Comparison of ENCODE assay signal across 1 cellular context in the genomic region with DNA sequence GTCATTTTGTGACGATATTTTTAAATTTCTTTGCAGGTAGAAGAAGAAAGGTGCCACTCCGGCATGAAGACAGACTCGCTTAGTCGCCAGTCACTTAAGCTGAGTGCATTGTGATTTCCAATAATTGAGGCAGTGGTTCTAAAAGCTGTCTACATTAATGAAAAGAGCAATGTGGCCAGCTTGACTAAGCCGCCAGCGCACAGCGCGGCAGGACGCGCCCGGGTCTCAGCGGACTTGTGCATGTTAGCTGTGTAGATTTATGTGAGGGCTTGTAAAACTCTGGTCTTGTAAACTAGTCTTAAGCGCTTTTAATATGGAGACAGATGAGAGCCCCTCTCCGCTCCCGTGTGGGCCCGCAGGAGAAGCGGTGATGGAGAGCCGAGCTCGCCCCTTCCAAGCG.
A peak's percentile ranks its signal among the peaks of the same experiment; 100 is the strongest.
TF ChIP-seq lines count a peak whose summit lies in the region.

No MANE protein-coding gene starts in this region.

TF ChIP-seq in K562, 482 proteins besides CTCF, POLR2A, EP300 and RAD21 (continued from another document):
- TF ChIP-seq, protein P1, sequence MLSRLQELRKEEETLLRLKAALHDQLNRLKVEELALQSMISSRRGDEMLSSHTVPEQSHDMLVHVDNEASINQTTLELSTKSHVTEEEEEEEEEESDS (CRISPR knock-in tag; IDR thresholded peaks at IDR 0.05) = no peak
- TF ChIP-seq, protein P2, sequence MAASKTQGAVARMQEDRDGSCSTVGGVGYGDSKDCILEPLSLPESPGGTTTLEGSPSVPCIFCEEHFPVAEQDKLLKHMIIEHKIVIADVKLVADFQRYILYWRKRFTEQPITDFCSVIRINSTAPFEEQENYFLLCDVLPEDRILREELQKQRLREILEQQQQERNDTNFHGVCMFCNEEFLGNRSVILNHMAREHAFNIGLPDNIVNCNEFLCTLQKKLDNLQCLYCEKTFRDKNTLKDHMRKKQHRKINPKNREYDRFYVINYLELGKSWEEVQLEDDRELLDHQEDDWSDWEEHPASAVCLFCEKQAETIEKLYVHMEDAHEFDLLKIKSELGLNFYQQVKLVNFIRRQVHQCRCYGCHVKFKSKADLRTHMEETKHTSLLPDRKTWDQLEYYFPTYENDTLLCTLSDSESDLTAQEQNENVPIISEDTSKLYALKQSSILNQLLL (CRISPR knock-in tag; IDR thresholded peaks at IDR 0.05; ENCODE audit: borderline replicate concordance) = 0 out of 2 replicates have a peak, but pooled peaks have one; percentile 16
- TF ChIP-seq TRIM28 (IDR thresholded peaks at IDR 0.05) (no peak), DDX20 (tag; IDR thresholded peaks at IDR 0.05; ENCODE audit: low read depth) (no peak), FIP1L1 (IDR thresholded peaks at IDR 0.05; ENCODE audit: low read depth, low read length, poor library complexity, severe bottlenecking) (no peak), SRSF3 (IDR thresholded peaks at IDR 0.05; ENCODE audit: insufficient read depth, low read length) (0 out of 2 replicates have a peak, but pooled peaks have one; percentile 68), ETV1 (tag; conservative IDR thresholded peaks at IDR 0.05; ENCODE audit: low read depth) (no peak), WHSC1 (IDR thresholded peaks at IDR 0.05; ENCODE audit: low read length) (peak; percentile 81), RCOR1 (IDR thresholded peaks at IDR 0.05; ENCODE audit: borderline replicate concordance in 1 of 2, low read depth in 2 of 2, low read length in 2 of 2) (no peak), IFI16 (CRISPR knock-in tag; IDR thresholded peaks at IDR 0.05) (no peak), ZFPM2 (CRISPR knock-in tag; IDR thresholded peaks at IDR 0.05) (no peak), FOXK1 (CRISPR knock-in tag; IDR thresholded peaks at IDR 0.05; ENCODE audit: borderline replicate concordance) (no peak), MCM2 (IDR thresholded peaks at IDR 0.05; ENCODE audit: low read depth) (no peak), CBFA2T2 (conservative IDR thresholded peaks at IDR 0.05) (no peak), SIRT6 (IDR thresholded peaks at IDR 0.05; ENCODE audit: low read depth, low read length) (no peak), TAF1 (IDR thresholded peaks at IDR 0.05; ENCODE audit: control insufficient read depth, extremely low read depth, insufficient read depth, low read length, severe bottlenecking) (no peak), SP2 (IDR thresholded peaks at IDR 0.05; ENCODE audit: extremely low read depth, low read depth, low read length, poor library complexity, severe bottlenecking) (peak; percentile 6), ZNF644 (tag; IDR thresholded peaks at IDR 0.05; ENCODE audit: low read depth) (no peak), ZNF431 (CRISPR knock-in tag; IDR thresholded peaks at IDR 0.05) (no peak), ZNF764 (CRISPR knock-in tag; IDR thresholded peaks at IDR 0.05; ENCODE audit: low read depth) (no peak; the same call in 1 of the 2 replicates), HCFC1 (IDR thresholded peaks at IDR 0.05; ENCODE audit: low read depth, low read length) (0 out of 2 replicates have a peak, but pooled peaks have one; percentile 6), CXXC5 (CRISPR knock-in tag; IDR thresholded peaks at IDR 0.05) (no peak), HNRNPL (IDR thresholded peaks at IDR 0.05; ENCODE audit: low read depth, low read length) (no peak), JUN (IDR thresholded peaks at IDR 0.05; ENCODE audit: borderline replicate concordance, low read depth, low read length) (peak; percentile 13; the same call in 1 of the 2 replicates), JUN (CRISPR knock-in tag; IDR thresholded peaks at IDR 0.05; ENCODE audit: borderline replicate concordance) (no peak)
- TF ChIP-seq, protein P3, sequence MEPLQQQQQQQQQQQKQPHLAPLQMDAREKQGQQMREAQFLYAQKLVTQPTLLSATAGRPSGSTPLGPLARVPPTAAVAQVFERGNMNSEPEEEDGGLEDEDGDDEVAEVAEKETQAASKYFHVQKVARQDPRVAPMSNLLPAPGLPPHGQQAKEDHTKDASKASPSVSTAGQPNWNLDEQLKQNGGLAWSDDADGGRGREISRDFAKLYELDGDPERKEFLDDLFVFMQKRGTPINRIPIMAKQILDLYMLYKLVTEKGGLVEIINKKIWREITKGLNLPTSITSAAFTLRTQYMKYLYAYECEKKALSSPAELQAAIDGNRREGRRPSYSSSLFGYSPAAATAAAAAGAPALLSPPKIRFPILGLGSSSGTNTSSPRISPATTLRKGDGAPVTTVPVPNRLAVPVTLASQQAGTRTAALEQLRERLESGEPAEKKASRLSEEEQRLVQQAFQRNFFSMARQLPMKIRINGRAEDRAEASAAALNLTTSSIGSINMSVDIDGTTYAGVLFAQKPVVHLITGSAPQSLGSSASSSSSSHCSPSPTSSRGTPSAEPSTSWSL (CRISPR knock-in tag; IDR thresholded peaks at IDR 0.05; ENCODE audit: borderline replicate concordance) = no peak
- TF ChIP-seq, protein P4, sequence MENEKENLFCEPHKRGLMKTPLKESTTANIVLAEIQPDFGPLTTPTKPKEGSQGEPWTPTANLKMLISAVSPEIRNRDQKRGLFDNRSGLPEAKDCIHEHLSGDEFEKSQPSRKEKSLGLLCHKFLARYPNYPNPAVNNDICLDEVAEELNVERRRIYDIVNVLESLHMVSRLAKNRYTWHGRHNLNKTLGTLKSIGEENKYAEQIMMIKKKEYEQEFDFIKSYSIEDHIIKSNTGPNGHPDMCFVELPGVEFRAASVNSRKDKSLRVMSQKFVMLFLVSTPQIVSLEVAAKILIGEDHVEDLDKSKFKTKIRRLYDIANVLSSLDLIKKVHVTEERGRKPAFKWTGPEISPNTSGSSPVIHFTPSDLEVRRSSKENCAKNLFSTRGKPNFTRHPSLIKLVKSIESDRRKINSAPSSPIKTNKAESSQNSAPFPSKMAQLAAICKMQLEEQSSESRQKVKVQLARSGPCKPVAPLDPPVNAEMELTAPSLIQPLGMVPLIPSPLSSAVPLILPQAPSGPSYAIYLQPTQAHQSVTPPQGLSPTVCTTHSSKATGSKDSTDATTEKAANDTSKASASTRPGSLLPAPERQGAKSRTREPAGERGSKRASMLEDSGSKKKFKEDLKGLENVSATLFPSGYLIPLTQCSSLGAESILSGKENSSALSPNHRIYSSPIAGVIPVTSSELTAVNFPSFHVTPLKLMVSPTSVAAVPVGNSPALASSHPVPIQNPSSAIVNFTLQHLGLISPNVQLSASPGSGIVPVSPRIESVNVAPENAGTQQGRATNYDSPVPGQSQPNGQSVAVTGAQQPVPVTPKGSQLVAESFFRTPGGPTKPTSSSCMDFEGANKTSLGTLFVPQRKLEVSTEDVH (IDR thresholded peaks at IDR 0.05; ENCODE audit: low read depth, partially characterized antibody) = no peak
- TF ChIP-seq, protein P5, sequence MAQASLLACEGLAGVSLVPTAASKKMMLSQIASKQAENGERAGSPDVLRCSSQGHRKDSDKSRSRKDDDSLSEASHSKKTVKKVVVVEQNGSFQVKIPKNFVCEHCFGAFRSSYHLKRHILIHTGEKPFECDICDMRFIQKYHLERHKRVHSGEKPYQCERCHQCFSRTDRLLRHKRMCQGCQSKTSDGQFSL (CRISPR knock-in tag; IDR thresholded peaks at IDR 0.05) = no peak
- TF ChIP-seq, protein P5 (tag; IDR thresholded peaks at IDR 0.05) = no peak
- TF ChIP-seq, protein P6, sequence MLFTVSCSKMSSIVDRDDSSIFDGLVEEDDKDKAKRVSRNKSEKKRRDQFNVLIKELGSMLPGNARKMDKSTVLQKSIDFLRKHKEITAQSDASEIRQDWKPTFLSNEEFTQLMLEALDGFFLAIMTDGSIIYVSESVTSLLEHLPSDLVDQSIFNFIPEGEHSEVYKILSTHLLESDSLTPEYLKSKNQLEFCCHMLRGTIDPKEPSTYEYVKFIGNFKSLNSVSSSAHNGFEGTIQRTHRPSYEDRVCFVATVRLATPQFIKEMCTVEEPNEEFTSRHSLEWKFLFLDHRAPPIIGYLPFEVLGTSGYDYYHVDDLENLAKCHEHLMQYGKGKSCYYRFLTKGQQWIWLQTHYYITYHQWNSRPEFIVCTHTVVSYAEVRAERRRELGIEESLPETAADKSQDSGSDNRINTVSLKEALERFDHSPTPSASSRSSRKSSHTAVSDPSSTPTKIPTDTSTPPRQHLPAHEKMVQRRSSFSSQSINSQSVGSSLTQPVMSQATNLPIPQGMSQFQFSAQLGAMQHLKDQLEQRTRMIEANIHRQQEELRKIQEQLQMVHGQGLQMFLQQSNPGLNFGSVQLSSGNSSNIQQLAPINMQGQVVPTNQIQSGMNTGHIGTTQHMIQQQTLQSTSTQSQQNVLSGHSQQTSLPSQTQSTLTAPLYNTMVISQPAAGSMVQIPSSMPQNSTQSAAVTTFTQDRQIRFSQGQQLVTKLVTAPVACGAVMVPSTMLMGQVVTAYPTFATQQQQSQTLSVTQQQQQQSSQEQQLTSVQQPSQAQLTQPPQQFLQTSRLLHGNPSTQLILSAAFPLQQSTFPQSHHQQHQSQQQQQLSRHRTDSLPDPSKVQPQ (CRISPR knock-in tag; IDR thresholded peaks at IDR 0.05; ENCODE audit: borderline replicate concordance) = no peak
- TF ChIP-seq, protein P7, sequence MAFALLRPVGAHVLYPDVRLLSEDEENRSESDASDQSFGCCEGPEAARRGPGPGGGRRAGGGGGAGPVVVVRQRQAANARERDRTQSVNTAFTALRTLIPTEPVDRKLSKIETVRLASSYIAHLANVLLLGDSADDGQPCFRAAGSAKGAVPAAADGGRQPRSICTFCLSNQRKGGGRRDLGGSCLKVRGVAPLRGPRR (CRISPR knock-in tag; IDR thresholded peaks at IDR 0.05) = peak; percentile 12; the same call in 1 of the 2 replicates
- TF ChIP-seq, protein P8, sequence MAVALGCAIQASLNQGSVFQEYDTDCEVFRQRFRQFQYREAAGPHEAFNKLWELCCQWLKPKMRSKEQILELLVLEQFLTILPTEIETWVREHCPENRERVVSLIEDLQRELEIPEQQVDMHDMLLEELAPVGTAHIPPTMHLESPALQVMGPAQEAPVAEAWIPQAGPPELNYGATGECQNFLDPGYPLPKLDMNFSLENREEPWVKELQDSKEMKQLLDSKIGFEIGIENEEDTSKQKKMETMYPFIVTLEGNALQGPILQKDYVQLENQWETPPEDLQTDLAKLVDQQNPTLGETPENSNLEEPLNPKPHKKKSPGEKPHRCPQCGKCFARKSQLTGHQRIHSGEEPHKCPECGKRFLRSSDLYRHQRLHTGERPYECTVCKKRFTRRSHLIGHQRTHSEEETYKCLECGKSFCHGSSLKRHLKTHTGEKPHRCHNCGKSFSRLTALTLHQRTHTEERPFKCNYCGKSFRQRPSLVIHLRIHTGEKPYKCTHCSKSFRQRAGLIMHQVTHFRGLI (CRISPR knock-in tag; IDR thresholded peaks at IDR 0.05) = 0 out of 2 replicates have a peak, but pooled peaks have one; percentile 2
- TF ChIP-seq, protein P9, sequence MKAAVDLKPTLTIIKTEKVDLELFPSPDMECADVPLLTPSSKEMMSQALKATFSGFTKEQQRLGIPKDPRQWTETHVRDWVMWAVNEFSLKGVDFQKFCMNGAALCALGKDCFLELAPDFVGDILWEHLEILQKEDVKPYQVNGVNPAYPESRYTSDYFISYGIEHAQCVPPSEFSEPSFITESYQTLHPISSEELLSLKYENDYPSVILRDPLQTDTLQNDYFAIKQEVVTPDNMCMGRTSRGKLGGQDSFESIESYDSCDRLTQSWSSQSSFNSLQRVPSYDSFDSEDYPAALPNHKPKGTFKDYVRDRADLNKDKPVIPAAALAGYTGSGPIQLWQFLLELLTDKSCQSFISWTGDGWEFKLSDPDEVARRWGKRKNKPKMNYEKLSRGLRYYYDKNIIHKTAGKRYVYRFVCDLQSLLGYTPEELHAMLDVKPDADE (conservative IDR thresholded peaks at IDR 0.05; ENCODE audit: control insufficient read depth, low read depth, low read length) = no peak
